ENCODE assay signal across 1 cellular context in genomic region chr4:157994863-157995262, GRCh38.
TF ChIP-seq lines count a peak whose summit lies in the region.

No MANE protein-coding gene starts in this region.

TF ChIP-seq in HepG2, 621 proteins besides CTCF, POLR2A, EP300 and RAD21 (continued from another document and continues in another):
- TF ChIP-seq ZBTB46 (CRISPR knock-in tag; IDR thresholded peaks at IDR 0.05; ENCODE audit: borderline replicate concordance) (no peak), HNRNPLL (IDR thresholded peaks at IDR 0.05; ENCODE audit: low read depth, low read length, poor library complexity, severe bottlenecking) (no peak), NCOA5 (CRISPR knock-in tag; IDR thresholded peaks at IDR 0.05) (no peak), ZMYM2 (CRISPR knock-in tag; IDR thresholded peaks at IDR 0.05) (0 out of 2 replicates have a peak, but pooled peaks have one; percentile 48), RBAK (CRISPR knock-in tag; IDR thresholded peaks at IDR 0.05) (peak; percentile 29; the same call in 1 of the 2 replicates), ZNF274 (CRISPR knock-in tag; IDR thresholded peaks at IDR 0.05) (no peak), XBP1 (CRISPR knock-in tag; IDR thresholded peaks at IDR 0.05) (no peak), ZNF253 (CRISPR knock-in tag; IDR thresholded peaks at IDR 0.05; ENCODE audit: borderline replicate concordance) (no peak), ZNF484 (CRISPR knock-in tag; IDR thresholded peaks at IDR 0.05; ENCODE audit: borderline replicate concordance, low read depth) (no peak), ZBTB20 (CRISPR knock-in tag; IDR thresholded peaks at IDR 0.05; ENCODE audit: borderline replicate concordance, low read depth) (peak; percentile 99), ZFY (CRISPR knock-in tag; IDR thresholded peaks at IDR 0.05) (no peak; the same call in 1 of the 2 replicates), KAT7 (CRISPR knock-in tag; IDR thresholded peaks at IDR 0.05; ENCODE audit: borderline replicate concordance) (no peak), ZNF746 (CRISPR knock-in tag; IDR thresholded peaks at IDR 0.05) (no peak; the same call in 1 of the 2 replicates), KAT8 (CRISPR knock-in tag; IDR thresholded peaks at IDR 0.05) (peak; percentile 86), SIX4 (CRISPR knock-in tag; IDR thresholded peaks at IDR 0.05) (peak; percentile 90), ZMYM3 (CRISPR knock-in tag; IDR thresholded peaks at IDR 0.05) (peak; percentile 67; the same call in 1 of the 2 replicates), ZNF329 (CRISPR knock-in tag; IDR thresholded peaks at IDR 0.05; ENCODE audit: low read depth) (no peak), ZC3H13 (CRISPR knock-in tag; IDR thresholded peaks at IDR 0.05) (no peak), IKZF1 (IDR thresholded peaks at IDR 0.05) (no peak), ZNF205 (CRISPR knock-in tag; IDR thresholded peaks at IDR 0.05) (peak; percentile 90), CC2D1A (CRISPR knock-in tag; IDR thresholded peaks at IDR 0.05) (no peak), ZNF260 (CRISPR knock-in tag; IDR thresholded peaks at IDR 0.05; ENCODE audit: borderline replicate concordance, low read depth) (no peak), ZNF343 (CRISPR knock-in tag; IDR thresholded peaks at IDR 0.05) (no peak), GABPB1 (CRISPR knock-in tag; IDR thresholded peaks at IDR 0.05) (peak; percentile 49), ZNF710 (CRISPR knock-in tag; IDR thresholded peaks at IDR 0.05; ENCODE audit: borderline replicate concordance) (peak; percentile 99), SP2 (CRISPR knock-in tag; IDR thresholded peaks at IDR 0.05) (no peak), ZKSCAN8 (CRISPR knock-in tag; IDR thresholded peaks at IDR 0.05; ENCODE audit: borderline replicate concordance) (peak; percentile 94), SIX1 (CRISPR knock-in tag; IDR thresholded peaks at IDR 0.05; ENCODE audit: borderline replicate concordance) (peak; percentile 94), SMYD3 (CRISPR knock-in tag; IDR thresholded peaks at IDR 0.05) (0 out of 2 replicates have a peak, but pooled peaks have one; percentile 64), HOXA7 (CRISPR knock-in tag; IDR thresholded peaks at IDR 0.05) (no peak), ZNF761 (CRISPR knock-in tag; conservative IDR thresholded peaks at IDR 0.05) (no peak), MAFK (conservative IDR thresholded peaks at IDR 0.05 in 1 of 2, IDR thresholded peaks at IDR 0.05 in 1 of 2; ENCODE audit: low read length in 2 of 2) (no peak), ZNF382 (CRISPR knock-in tag; IDR thresholded peaks at IDR 0.05; ENCODE audit: borderline replicate concordance) (no peak), CENPT (CRISPR knock-in tag; IDR thresholded peaks at IDR 0.05; ENCODE audit: low read depth) (no peak), ESRRA (CRISPR knock-in tag; IDR thresholded peaks at IDR 0.05; ENCODE audit: low read depth) (no peak), RORA (CRISPR knock-in tag; IDR thresholded peaks at IDR 0.05) (no peak), ZNF24 (IDR thresholded peaks at IDR 0.05) (peak; percentile 64), BORCS8-MEF2B (CRISPR knock-in tag; IDR thresholded peaks at IDR 0.05) (no peak), HNF1A (IDR thresholded peaks at IDR 0.05; ENCODE audit: low read depth) (peak; percentile 85), HNF1A (CRISPR knock-in tag; IDR thresholded peaks at IDR 0.05; ENCODE audit: borderline replicate concordance) (peak; percentile 92), KLF15 (CRISPR knock-in tag; IDR thresholded peaks at IDR 0.05; ENCODE audit: borderline replicate concordance) (no peak), GLI4 (CRISPR knock-in tag; IDR thresholded peaks at IDR 0.05; ENCODE audit: borderline replicate concordance) (no peak), CHCHD3 (CRISPR knock-in tag; IDR thresholded peaks at IDR 0.05) (no peak), WIZ (CRISPR knock-in tag; IDR thresholded peaks at IDR 0.05) (no peak), MZF1 (CRISPR knock-in tag; IDR thresholded peaks at IDR 0.05; ENCODE audit: borderline replicate concordance) (no peak)
- TF ChIP-seq, protein P1, sequence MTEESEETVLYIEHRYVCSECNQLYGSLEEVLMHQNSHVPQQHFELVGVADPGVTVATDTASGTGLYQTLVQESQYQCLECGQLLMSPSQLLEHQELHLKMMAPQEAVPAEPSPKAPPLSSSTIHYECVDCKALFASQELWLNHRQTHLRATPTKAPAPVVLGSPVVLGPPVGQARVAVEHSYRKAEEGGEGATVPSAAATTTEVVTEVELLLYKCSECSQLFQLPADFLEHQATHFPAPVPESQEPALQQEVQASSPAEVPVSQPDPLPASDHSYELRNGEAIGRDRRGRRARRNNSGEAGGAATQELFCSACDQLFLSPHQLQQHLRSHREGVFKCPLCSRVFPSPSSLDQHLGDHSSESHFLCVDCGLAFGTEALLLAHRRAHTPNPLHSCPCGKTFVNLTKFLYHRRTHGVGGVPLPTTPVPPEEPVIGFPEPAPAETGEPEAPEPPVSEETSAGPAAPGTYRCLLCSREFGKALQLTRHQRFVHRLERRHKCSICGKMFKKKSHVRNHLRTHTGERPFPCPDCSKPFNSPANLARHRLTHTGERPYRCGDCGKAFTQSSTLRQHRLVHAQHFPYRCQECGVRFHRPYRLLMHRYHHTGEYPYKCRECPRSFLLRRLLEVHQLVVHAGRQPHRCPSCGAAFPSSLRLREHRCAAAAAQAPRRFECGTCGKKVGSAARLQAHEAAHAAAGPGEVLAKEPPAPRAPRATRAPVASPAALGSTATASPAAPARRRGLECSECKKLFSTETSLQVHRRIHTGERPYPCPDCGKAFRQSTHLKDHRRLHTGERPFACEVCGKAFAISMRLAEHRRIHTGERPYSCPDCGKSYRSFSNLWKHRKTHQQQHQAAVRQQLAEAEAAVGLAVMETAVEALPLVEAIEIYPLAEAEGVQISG (CRISPR knock-in tag; IDR thresholded peaks at IDR 0.05) = no peak
- TF ChIP-seq, protein P2, sequence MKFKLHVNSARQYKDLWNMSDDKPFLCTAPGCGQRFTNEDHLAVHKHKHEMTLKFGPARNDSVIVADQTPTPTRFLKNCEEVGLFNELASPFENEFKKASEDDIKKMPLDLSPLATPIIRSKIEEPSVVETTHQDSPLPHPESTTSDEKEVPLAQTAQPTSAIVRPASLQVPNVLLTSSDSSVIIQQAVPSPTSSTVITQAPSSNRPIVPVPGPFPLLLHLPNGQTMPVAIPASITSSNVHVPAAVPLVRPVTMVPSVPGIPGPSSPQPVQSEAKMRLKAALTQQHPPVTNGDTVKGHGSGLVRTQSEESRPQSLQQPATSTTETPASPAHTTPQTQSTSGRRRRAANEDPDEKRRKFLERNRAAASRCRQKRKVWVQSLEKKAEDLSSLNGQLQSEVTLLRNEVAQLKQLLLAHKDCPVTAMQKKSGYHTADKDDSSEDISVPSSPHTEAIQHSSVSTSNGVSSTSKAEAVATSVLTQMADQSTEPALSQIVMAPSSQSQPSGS (CRISPR knock-in tag; IDR thresholded peaks at IDR 0.05) = peak; percentile 95
- TF ChIP-seq, protein P3, sequence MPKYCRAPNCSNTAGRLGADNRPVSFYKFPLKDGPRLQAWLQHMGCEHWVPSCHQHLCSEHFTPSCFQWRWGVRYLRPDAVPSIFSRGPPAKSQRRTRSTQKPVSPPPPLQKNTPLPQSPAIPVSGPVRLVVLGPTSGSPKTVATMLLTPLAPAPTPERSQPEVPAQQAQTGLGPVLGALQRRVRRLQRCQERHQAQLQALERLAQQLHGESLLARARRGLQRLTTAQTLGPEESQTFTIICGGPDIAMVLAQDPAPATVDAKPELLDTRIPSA (CRISPR knock-in tag; IDR thresholded peaks at IDR 0.05; ENCODE audit: borderline replicate concordance) = no peak
- TF ChIP-seq, protein P4, sequence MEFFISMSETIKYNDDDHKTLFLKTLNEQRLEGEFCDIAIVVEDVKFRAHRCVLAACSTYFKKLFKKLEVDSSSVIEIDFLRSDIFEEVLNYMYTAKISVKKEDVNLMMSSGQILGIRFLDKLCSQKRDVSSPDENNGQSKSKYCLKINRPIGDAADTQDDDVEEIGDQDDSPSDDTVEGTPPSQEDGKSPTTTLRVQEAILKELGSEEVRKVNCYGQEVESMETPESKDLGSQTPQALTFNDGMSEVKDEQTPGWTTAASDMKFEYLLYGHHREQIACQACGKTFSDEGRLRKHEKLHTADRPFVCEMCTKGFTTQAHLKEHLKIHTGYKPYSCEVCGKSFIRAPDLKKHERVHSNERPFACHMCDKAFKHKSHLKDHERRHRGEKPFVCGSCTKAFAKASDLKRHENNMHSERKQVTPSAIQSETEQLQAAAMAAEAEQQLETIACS (CRISPR knock-in tag; IDR thresholded peaks at IDR 0.05) = no peak
- TF ChIP-seq, protein P5, sequence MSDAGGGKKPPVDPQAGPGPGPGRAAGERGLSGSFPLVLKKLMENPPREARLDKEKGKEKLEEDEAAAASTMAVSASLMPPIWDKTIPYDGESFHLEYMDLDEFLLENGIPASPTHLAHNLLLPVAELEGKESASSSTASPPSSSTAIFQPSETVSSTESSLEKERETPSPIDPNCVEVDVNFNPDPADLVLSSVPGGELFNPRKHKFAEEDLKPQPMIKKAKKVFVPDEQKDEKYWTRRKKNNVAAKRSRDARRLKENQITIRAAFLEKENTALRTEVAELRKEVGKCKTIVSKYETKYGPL (CRISPR knock-in tag; IDR thresholded peaks at IDR 0.05) = no peak
- TF ChIP-seq, protein P6, sequence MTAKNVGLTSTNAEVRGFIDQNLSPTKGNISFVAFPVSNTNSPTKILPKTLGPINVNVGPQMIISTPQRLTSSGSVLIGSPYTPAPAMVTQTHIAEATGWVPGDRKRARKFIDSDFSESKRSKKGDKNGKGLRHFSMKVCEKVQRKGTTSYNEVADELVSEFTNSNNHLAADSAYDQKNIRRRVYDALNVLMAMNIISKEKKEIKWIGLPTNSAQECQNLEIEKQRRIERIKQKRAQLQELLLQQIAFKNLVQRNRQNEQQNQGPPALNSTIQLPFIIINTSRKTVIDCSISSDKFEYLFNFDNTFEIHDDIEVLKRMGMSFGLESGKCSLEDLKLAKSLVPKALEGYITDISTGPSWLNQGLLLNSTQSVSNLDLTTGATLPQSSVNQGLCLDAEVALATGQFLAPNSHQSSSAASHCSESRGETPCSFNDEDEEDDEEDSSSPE (CRISPR knock-in tag; IDR thresholded peaks at IDR 0.05) = peak; percentile 49; the same call in 1 of the 2 replicates
- TF ChIP-seq, protein P7, sequence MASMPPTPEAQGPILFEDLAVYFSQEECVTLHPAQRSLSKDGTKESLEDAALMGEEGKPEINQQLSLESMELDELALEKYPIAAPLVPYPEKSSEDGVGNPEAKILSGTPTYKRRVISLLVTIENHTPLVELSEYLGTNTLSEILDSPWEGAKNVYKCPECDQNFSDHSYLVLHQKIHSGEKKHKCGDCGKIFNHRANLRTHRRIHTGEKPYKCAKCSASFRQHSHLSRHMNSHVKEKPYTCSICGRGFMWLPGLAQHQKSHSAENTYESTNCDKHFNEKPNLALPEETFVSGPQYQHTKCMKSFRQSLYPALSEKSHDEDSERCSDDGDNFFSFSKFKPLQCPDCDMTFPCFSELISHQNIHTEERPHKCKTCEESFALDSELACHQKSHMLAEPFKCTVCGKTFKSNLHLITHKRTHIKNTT (CRISPR knock-in tag; IDR thresholded peaks at IDR 0.05) = no peak
